Comparison of ENCODE assay signal across 1 cellular context in the genomic region with DNA sequence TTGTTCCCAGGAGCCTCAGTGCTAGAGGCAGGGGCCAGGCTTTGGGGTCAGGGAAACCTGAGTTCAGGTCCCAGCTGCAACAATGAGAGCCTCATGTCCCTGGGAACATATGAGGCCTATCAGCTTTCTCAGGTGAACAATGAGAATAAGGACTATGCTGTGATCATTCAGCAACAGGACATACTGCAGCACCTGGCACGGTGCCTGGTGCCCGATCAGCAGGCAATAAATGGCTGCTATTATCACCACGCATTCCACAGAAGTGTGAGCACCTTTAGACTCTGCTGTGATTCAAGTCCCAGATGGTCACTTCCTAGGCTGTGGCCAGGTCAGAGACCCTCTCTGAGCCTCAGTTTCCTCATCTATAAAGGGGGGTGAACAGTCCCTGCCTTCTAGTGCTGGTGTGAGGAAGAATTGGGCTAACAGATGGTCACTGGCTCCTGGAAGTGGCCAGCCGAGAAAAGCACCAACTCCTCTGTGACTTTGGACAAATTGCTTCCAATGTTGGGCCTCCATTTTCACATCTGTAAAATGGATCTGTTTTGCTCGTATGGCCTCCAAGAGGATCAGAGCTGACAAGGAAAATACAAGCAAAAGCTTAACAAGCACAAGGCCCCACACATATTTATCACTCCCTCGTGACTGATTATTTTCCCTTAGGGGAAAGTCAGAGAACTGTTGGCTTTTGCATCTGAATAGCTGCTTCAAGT.
A peak's percentile ranks its signal among the peaks of the same experiment; 100 is the strongest.
TF ChIP-seq lines count a peak whose summit lies in the region.

No MANE protein-coding gene starts in this region.

TF ChIP-seq in HepG2, 621 proteins besides CTCF, POLR2A, EP300 and RAD21:
- TF ChIP-seq CHD4 (IDR thresholded peaks at IDR 0.05; ENCODE audit: borderline replicate concordance, low read length) (peak; percentile 81; the same call in 1 of the 2 replicates), ZNF629 (CRISPR knock-in tag; conservative IDR thresholded peaks at IDR 0.05) (peak; percentile 96), TBL1XR1 (IDR thresholded peaks at IDR 0.05; ENCODE audit: borderline replicate concordance, low read length, partially characterized antibody) (no peak), ZNF441 (CRISPR knock-in tag; IDR thresholded peaks at IDR 0.05; ENCODE audit: borderline replicate concordance) (no peak), NCOR1 (IDR thresholded peaks at IDR 0.05; ENCODE audit: borderline replicate concordance, low read length) (no peak), YY1 (IDR thresholded peaks at IDR 0.05; ENCODE audit: insufficient read depth, insufficient replicate concordance, low read depth, low read length) (peak; percentile 26), ZNF782 (CRISPR knock-in tag; IDR thresholded peaks at IDR 0.05; ENCODE audit: borderline replicate concordance) (0 out of 2 replicates have a peak, but pooled peaks have one; percentile 32), SOX13 (IDR thresholded peaks at IDR 0.05) (peak; percentile 12; the same call in 1 of the 2 replicates), SOX13 (CRISPR knock-in tag; conservative IDR thresholded peaks at IDR 0.05 in 1 of 2, IDR thresholded peaks at IDR 0.05 in 1 of 2) (peak in 1 of 2 experiments; percentile 31; a peak in 1 of 4 replicates), ETV5 (CRISPR knock-in tag; IDR thresholded peaks at IDR 0.05; ENCODE audit: borderline replicate concordance) (no peak), PHB2 (IDR thresholded peaks at IDR 0.05; ENCODE audit: partially characterized antibody) (no peak), RNF2 (conservative IDR thresholded peaks at IDR 0.05; ENCODE audit: low read depth) (no peak)
- TF ChIP-seq, protein P1, sequence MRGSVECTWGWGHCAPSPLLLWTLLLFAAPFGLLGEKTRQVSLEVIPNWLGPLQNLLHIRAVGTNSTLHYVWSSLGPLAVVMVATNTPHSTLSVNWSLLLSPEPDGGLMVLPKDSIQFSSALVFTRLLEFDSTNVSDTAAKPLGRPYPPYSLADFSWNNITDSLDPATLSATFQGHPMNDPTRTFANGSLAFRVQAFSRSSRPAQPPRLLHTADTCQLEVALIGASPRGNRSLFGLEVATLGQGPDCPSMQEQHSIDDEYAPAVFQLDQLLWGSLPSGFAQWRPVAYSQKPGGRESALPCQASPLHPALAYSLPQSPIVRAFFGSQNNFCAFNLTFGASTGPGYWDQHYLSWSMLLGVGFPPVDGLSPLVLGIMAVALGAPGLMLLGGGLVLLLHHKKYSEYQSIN (CRISPR knock-in tag; IDR thresholded peaks at IDR 0.05; ENCODE audit: borderline replicate concordance) = no peak
- TF ChIP-seq, protein P2, sequence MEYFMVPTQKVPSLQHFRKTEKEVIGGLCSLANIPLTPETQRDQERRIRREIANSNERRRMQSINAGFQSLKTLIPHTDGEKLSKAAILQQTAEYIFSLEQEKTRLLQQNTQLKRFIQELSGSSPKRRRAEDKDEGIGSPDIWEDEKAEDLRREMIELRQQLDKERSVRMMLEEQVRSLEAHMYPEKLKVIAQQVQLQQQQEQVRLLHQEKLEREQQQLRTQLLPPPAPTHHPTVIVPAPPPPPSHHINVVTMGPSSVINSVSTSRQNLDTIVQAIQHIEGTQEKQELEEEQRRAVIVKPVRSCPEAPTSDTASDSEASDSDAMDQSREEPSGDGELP (IDR thresholded peaks at IDR 0.05; ENCODE audit: borderline replicate concordance, low read depth) = peak; percentile 35; the same call in 1 of the 2 replicates
- TF ChIP-seq, protein P3, sequence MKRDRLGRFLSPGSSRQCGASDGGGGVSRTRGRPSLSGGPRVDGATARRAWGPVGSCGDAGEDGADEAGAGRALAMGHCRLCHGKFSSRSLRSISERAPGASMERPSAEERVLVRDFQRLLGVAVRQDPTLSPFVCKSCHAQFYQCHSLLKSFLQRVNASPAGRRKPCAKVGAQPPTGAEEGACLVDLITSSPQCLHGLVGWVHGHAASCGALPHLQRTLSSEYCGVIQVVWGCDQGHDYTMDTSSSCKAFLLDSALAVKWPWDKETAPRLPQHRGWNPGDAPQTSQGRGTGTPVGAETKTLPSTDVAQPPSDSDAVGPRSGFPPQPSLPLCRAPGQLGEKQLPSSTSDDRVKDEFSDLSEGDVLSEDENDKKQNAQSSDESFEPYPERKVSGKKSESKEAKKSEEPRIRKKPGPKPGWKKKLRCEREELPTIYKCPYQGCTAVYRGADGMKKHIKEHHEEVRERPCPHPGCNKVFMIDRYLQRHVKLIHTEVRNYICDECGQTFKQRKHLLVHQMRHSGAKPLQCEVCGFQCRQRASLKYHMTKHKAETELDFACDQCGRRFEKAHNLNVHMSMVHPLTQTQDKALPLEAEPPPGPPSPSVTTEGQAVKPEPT (CRISPR knock-in tag; IDR thresholded peaks at IDR 0.05; ENCODE audit: low read depth) = no peak
